Comparison of ENCODE assay signal across 8 cellular contexts in genomic region chr17:38751803-38752118, GRCh38. TPM values are rescaled to one million over a fixed set of nuclear protein-coding genes. Genes with fewer than 3 reads are reported as not detected.
DNase-seq lines count a peak whose midpoint lies in the region; ATAC-seq and TF ChIP-seq lines count a peak whose summit lies in the region.

No MANE protein-coding gene starts in this region.

- H3K36me3 Mint-ChIP-seq in activated T-cell treated with anti-CD3 and anti-CD28 coated beads, Interleukin-2, amount 50 U/mL, for 72 hours (ENCODE audit: insufficient read depth in 2 of 2): peaks cover 15 to 23% of the 10 kb centered on the region in 2 donors

- peak overlapping the region; percentile 88 to 98 for H3K4me3 Mint-ChIP-seq in activated T-cell treated with anti-CD3 and anti-CD28 coated beads, Interleukin-2, amount 50 U/mL, for 72 hours

- peak; percentile 0 for ATAC-seq in GM19025 (IDR thresholded peaks at IDR 0.05; ENCODE audit: low read depth, unreplicated experiment)
- peak; percentile 33 to 45 for ATAC-seq in activated T-cell treated with anti-CD3 and anti-CD28 coated beads, Interleukin-2, amount 50 U/mL, for 72 hours (replicated peaks in 1 of 2)

- H3K4me1 ChIP-seq in A673 (ENCODE audit: insufficient read depth, low read length, poor library complexity, severe bottlenecking): peaks cover 16% of the 10 kb centered on the region
- H3K4me1 ChIP-seq in esophagus muscularis mucosa: peaks cover 51 to 81% (median 68%) of the 10 kb centered on the region in 4 donors
- H3K4me1 ChIP-seq in muscle layer of duodenum (ENCODE audit: control insufficient read depth in 1 of 2, insufficient read depth in 2 of 2, low read length in 2 of 2): peaks cover 8 to 62% of the 10 kb centered on the region in 2 donors

- peaks cover 5% of the 10 kb centered on the region for H3K36me3 ChIP-seq in A673 (ENCODE audit: insufficient read depth, low read length, poor library complexity, severe bottlenecking)
- H3K36me3 ChIP-seq in esophagus muscularis mucosa: peaks cover 11 to 29% (median 24%) of the 10 kb centered on the region in 4 donors
- peaks cover 10 to 17% of the 10 kb centered on the region in 2 donors for H3K36me3 ChIP-seq in muscle layer of duodenum (ENCODE audit: control insufficient read depth in 1 of 2, insufficient read depth in 2 of 2, low read length in 2 of 2)

- H3K9me3 ChIP-seq in A673 (ENCODE audit: low read depth, low read length, poor library complexity, severe bottlenecking) (no peaks in the 10 kb centered on the region), esophagus muscularis mucosa (no peaks in the 10 kb centered on the region), muscle layer of duodenum (ENCODE audit: control insufficient read depth in 1 of 2, low read length in 2 of 2) (no peaks in the 10 kb centered on the region)

- TF ChIP-seq POLR2A in esophagus muscularis mucosa (IDR thresholded peaks at IDR 0.05; ENCODE audit: low read depth): no peak

- no peaks in the 10 kb centered on the region for H3K9me3 Mint-ChIP-seq in activated T-cell treated with anti-CD3 and anti-CD28 coated beads, Interleukin-2, amount 50 U/mL, for 72 hours

- H3K27ac ChIP-seq in A673 (ENCODE audit: low read depth, low read length, poor library complexity, severe bottlenecking) (peak overlapping the region; percentile 80), esophagus muscularis mucosa (replicated peaks in 1 of 4) (peak overlapping the region; percentile 87 to 97 (median 94)), muscle layer of duodenum (ENCODE audit: low read length) (peak overlapping the region; percentile 98)

- TF ChIP-seq EP300 in esophagus muscularis mucosa (IDR thresholded peaks at IDR 0.05): no peak

- CTCF ChIA-PET in A673 (lab: Charles Lee): no interaction called here

- intact Hi-C loops in A673 (cut with micrococcal nuclease; ENCODE audit: unreplicated experiment) (loop anchor here (5.0 kb wide), 1 partner anchor 116 kb away; no protein-coding TSS in a partner anchor), esophagus muscularis mucosa (cut with DNase I) (no loop called here)

- WGBS in esophagus muscularis mucosa: under 1% methylated on average over 32 of the region's 32 CpGs

- H3K27me3 Mint-ChIP-seq in activated T-cell treated with anti-CD3 and anti-CD28 coated beads, Interleukin-2, amount 50 U/mL, for 72 hours (ENCODE audit: low read depth): peaks cover 23% of the 10 kb centered on the region

- DNase-seq in A673 (ENCODE audit: low spot score): peak; percentile 78
- peak; percentile 77 for DNase-seq in Jurkat, Clone E6-1 (ENCODE audit: low read depth, low spot score)
- peak; percentile 84 to 91 for DNase-seq in activated T-cell treated with anti-CD3 and anti-CD28 coated beads, Interleukin-2, amount 50 U/mL, for 72 hours
- no peak for DNase-seq in esophagus muscularis mucosa (ENCODE audit: extremely low spot score)
- peak; percentile 77 for DNase-seq in stimulated activated CD8-positive, alpha-beta memory T cell treated with anti-CD3 and anti-CD28 coated beads, Interleukin-7, amount 100 ng/mL, for 24 hours (ENCODE audit: low read depth)

- BruUV-seq in A673 (replicated peaks; lab: Mats Ljungman, UMichigan): no TSS peak

- H3K4me1 Mint-ChIP-seq in activated T-cell treated with anti-CD3 and anti-CD28 coated beads, Interleukin-2, amount 50 U/mL, for 72 hours (ENCODE audit: low read depth): peaks cover 53% of the 10 kb centered on the region

- no peak for TF ChIP-seq CTCF in A673 (conservative IDR thresholded peaks at IDR 0.05; ENCODE audit: low read depth, low read length)
- TF ChIP-seq CTCF in esophagus muscularis mucosa (IDR thresholded peaks at IDR 0.05): no peak

- POLR2A ChIA-PET in A673 (lab: Charles Lee; ENCODE audit: low non-redundant PET): no interaction called here

- peak overlapping the region; percentile 81 for H3K4me3 ChIP-seq in A673 (ENCODE audit: low read depth, low read length, poor library complexity, severe bottlenecking)
- H3K4me3 ChIP-seq in Jurkat, Clone E6-1 (ENCODE audit: low read length): peak overlapping the region; percentile 69
- H3K4me3 ChIP-seq in esophagus muscularis mucosa: peak overlapping the region; percentile 84 to 97 (median 92)
- peak overlapping the region; percentile 95 for H3K4me3 ChIP-seq in muscle layer of duodenum (ENCODE audit: low read depth in 1 of 2, low read length in 2 of 2)

- peak overlapping the region; percentile 93 for H3K27ac Mint-ChIP-seq in activated T-cell treated with anti-CD3 and anti-CD28 coated beads, Interleukin-2, amount 50 U/mL, for 72 hours

- H3K27me3 ChIP-seq in A673 (replicated peaks; ENCODE audit: insufficient read depth, low read depth, low read length, poor library complexity): no peaks in the 10 kb centered on the region
- H3K27me3 ChIP-seq in esophagus muscularis mucosa: peaks cover 0 to 6% (median 0%) of the 10 kb centered on the region in 4 donors
- peaks cover 10% of the 10 kb centered on the region for H3K27me3 ChIP-seq in muscle layer of duodenum (ENCODE audit: low read depth, low read length)

TF ChIP-seq in PFSK-1, 5 proteins besides CTCF, POLR2A, EP300 and RAD21:
- 0 out of 2 replicates have a peak, but pooled peaks have one; percentile 53 for TF ChIP-seq TAF1 (IDR thresholded peaks at IDR 0.05; ENCODE audit: borderline replicate concordance, insufficient read depth, low read length)
- TF ChIP-seq REST (IDR thresholded peaks at IDR 0.05; ENCODE audit: insufficient read depth in 1 of 2, low read depth in 2 of 2, low read length in 2 of 2): peak in 1 of 2 experiments; percentile 20; a peak in 1 of 4 replicates
- TF ChIP-seq SIN3A (IDR thresholded peaks at IDR 0.05; ENCODE audit: borderline replicate concordance, insufficient read depth, low read length): no peak; the same call in 1 of the 2 replicates
- TF ChIP-seq FOXP2 (optimal IDR thresholded peaks at IDR 0.05; ENCODE audit: borderline replicate concordance, extremely low read depth, extremely low read length, insufficient read depth): no peak
- TF ChIP-seq POLR2AphosphoS5 (IDR thresholded peaks at IDR 0.05; ENCODE audit: low read depth, low read length): no peak

RNA-seq across cellular contexts. Expression of gene PSMB3, which starts 0.8 kb away (rescaled TPM):
- total RNA-seq in A673 (2021) (217 and 232 TPM in 2 replicates), esophagus muscularis mucosa (100 to 1,000 TPM; 122 to 158 (median 137) TPM)
- polyA plus RNA-seq in Jurkat, Clone E6-1 (2012; ENCODE audit: insufficient read depth, insufficient read length): 537 TPM
- 327 TPM for polyA plus RNA-seq in PFSK-1 (2012; ENCODE audit: insufficient read length, low read depth)
- total RNA-seq in activated T-cell treated with anti-CD3 and anti-CD28 coated beads, Interleukin-2, amount 50 U/mL, for 72 hours: 100 to 1,000 TPM; 182 to 190 TPM

RNA-seq across cellular contexts. Expression of gene PCGF2, which starts 3.6 kb away (rescaled TPM):
- total RNA-seq in A673 (2021): 34.4 and 42.0 TPM in 2 replicates
- polyA plus RNA-seq in Jurkat, Clone E6-1 (2012; ENCODE audit: insufficient read depth, insufficient read length): 29.7 TPM
- polyA plus RNA-seq in PFSK-1 (2012; ENCODE audit: insufficient read length, low read depth): 145 TPM
- total RNA-seq in activated T-cell treated with anti-CD3 and anti-CD28 coated beads, Interleukin-2, amount 50 U/mL, for 72 hours: 1 to 10 TPM; 2.7 to 7.7 TPM
- total RNA-seq in esophagus muscularis mucosa: 10 to 100 TPM; 10.3 to 15.7 (median 12.4) TPM

RNA-seq across cellular contexts. Expression of gene CISD3, which starts 21.6 kb away (rescaled TPM):
- total RNA-seq in A673 (2021): 6.6 and 8.5 TPM in 2 replicates
- 93.8 TPM for polyA plus RNA-seq in Jurkat, Clone E6-1 (2012; ENCODE audit: insufficient read depth, insufficient read length)
- polyA plus RNA-seq in PFSK-1 (2012; ENCODE audit: insufficient read length, low read depth): 59.7 TPM
- 10 to 100 TPM; 25.5 to 27.8 TPM for total RNA-seq in activated T-cell treated with anti-CD3 and anti-CD28 coated beads, Interleukin-2, amount 50 U/mL, for 72 hours
- total RNA-seq in esophagus muscularis mucosa: 10 to 100 TPM; 10.1 to 18.5 (median 18.0) TPM

RNA-seq across cellular contexts. Expression of gene MLLT6, which starts 46.7 kb away (rescaled TPM):
- total RNA-seq in A673 (2021) (41.4 and 59.5 TPM in 2 replicates), esophagus muscularis mucosa (10 to 100 TPM; 62.7 to 83.6 (median 73.0) TPM)
- 79.5 TPM for polyA plus RNA-seq in Jurkat, Clone E6-1 (2012; ENCODE audit: insufficient read depth, insufficient read length)
- polyA plus RNA-seq in PFSK-1 (2012; ENCODE audit: insufficient read length, low read depth): 44.6 TPM
- 100 to 1,000 TPM; 251 to 263 TPM for total RNA-seq in activated T-cell treated with anti-CD3 and anti-CD28 coated beads, Interleukin-2, amount 50 U/mL, for 72 hours

RNA-seq across cellular contexts. Expression of gene PIP4K2B, which starts 47.6 kb away (rescaled TPM):
- total RNA-seq in A673 (2021) (28.0 and 35.7 TPM in 2 replicates), esophagus muscularis mucosa (10 to 100 TPM; 39.5 to 72.1 (median 53.2) TPM)
- 42.4 TPM for polyA plus RNA-seq in Jurkat, Clone E6-1 (2012; ENCODE audit: insufficient read depth, insufficient read length)
- polyA plus RNA-seq in PFSK-1 (2012; ENCODE audit: insufficient read length, low read depth): 75.8 TPM
- 10 to 100 TPM; 32.7 to 34.3 TPM for total RNA-seq in activated T-cell treated with anti-CD3 and anti-CD28 coated beads, Interleukin-2, amount 50 U/mL, for 72 hours
